ENCODE assay signal across 8 cellular contexts in genomic region chr2:26245810-26246209, GRCh38. TPM values are rescaled to one million over a fixed set of nuclear protein-coding genes. Genes with fewer than 3 reads are reported as not detected.
A peak's percentile ranks its signal among the peaks of the same experiment; 100 is the strongest.
DNase-seq lines count a peak whose midpoint lies in the region; ATAC-seq, FAIRE-seq and TF ChIP-seq lines count a peak whose summit lies in the region.

No MANE protein-coding gene starts in this region.

- H3K27me3 ChIP-seq in CD4-positive, alpha-beta memory T cell (ENCODE audit: insufficient read depth, low read length) = no peaks in the 10 kb centered on the region
- no peaks in the 10 kb centered on the region for H3K27me3 ChIP-seq in thymus (ENCODE audit: control insufficient read depth, insufficient read depth)

- H3K27ac Mint-ChIP-seq in CD4-positive, alpha-beta memory T cell = peak overlapping the region in 6 of 7 donors; percentile 95 to 100 (median 100)
- H3K27ac Mint-ChIP-seq in activated T-helper 2 cell treated with anti-CD3 and anti-CD28 coated beads, Interferon-gamma antibody, Interleukin-2, Interleukin-4, amounts not matched to agents 10 μg/mL and 5 μg/mL and 100 μg/mL, durations not matched to agents 14 hours and 24 hours and 36 hours = peak overlapping the region; percentile 98

- peak overlapping the region; percentile 75 to 84 for H3K4me3 ChIP-seq in CD4-positive, alpha-beta memory T cell (ENCODE audit: low read length in 2 of 2)
- H3K4me3 ChIP-seq in kidney (ENCODE audit: low read length in 2 of 2) = peak overlapping the region; percentile 98 to 99
- peak overlapping the region; percentile 68 for H3K4me3 ChIP-seq in thymus (ENCODE audit: low read length)

- no peaks in the 10 kb centered on the region for H3K9me3 ChIP-seq in CD4-positive, alpha-beta memory T cell (ENCODE audit: control insufficient read depth in 1 of 2, low read length in 2 of 2)
- H3K9me3 ChIP-seq in kidney (ENCODE audit: control insufficient read depth in 1 of 2, low read length in 2 of 2) (no peaks in the 10 kb centered on the region), thymus (ENCODE audit: control insufficient read depth) (no peaks in the 10 kb centered on the region)

- peaks cover 0 to 17% of the 10 kb centered on the region in 2 donors for H3K36me3 Mint-ChIP-seq in CD4-positive, alpha-beta memory T cell
- peaks cover 14% of the 10 kb centered on the region for H3K36me3 Mint-ChIP-seq in activated T-helper 2 cell treated with anti-CD3 and anti-CD28 coated beads, Interferon-gamma antibody, Interleukin-2, Interleukin-4, amounts not matched to agents 10 μg/mL and 5 μg/mL and 100 μg/mL, durations not matched to agents 14 hours and 24 hours and 36 hours (ENCODE audit: low read depth)

- no peaks in the 10 kb centered on the region for H3K9me3 Mint-ChIP-seq in CD4-positive, alpha-beta memory T cell
- H3K9me3 Mint-ChIP-seq in activated T-helper 2 cell treated with anti-CD3 and anti-CD28 coated beads, Interferon-gamma antibody, Interleukin-2, Interleukin-4, amounts not matched to agents 10 μg/mL and 5 μg/mL and 100 μg/mL, durations not matched to agents 14 hours and 24 hours and 36 hours = no peaks in the 10 kb centered on the region

- POLR2A ChIA-PET in CD4-positive, alpha-beta memory T cell (lab: Charles Lee; ENCODE audit: partially characterized antibody) = interaction anchor here (1.2 to 3.8 kb wide), 5 partner anchors 53 to 101 kb away, joined by 3 to 31 read pairs (median 8); partner anchors contain the start of gene ADGRF3

- H3K4me3 Mint-ChIP-seq in CD4-positive, alpha-beta memory T cell = peak overlapping the region; percentile 91 to 100 (median 99)
- H3K4me3 Mint-ChIP-seq in activated T-helper 2 cell treated with anti-CD3 and anti-CD28 coated beads, Interferon-gamma antibody, Interleukin-2, Interleukin-4, amounts not matched to agents 10 μg/mL and 5 μg/mL and 100 μg/mL, durations not matched to agents 14 hours and 24 hours and 36 hours (ENCODE audit: low read depth) = peak overlapping the region; percentile 99

- DNase-seq in CD4-positive, alpha-beta memory T cell = no peak
- DNase-seq in activated T-helper 2 cell treated with anti-CD3 and anti-CD28 coated beads, Interferon-gamma antibody, Interleukin-2, Interleukin-4, amounts not matched to agents 10 μg/mL and 5 μg/mL and 100 μg/mL, durations not matched to agents 14 hours and 24 hours and 36 hours (ENCODE audit: low spot score) = no peak
- DNase-seq in kidney (no peak), anterior cingulate cortex (lab: John Stamatoyannopoulos, UW) (no peak), SHP77 treated with DMSO at 0.1 percent for 48 hours (lab: John Stamatoyannopoulos, UW) (no peak)

- no peak for TF ChIP-seq CTCF in kidney (IDR thresholded peaks at IDR 0.05; ENCODE audit: borderline replicate concordance, extremely low read depth, insufficient read depth)

- H3K4me1 Mint-ChIP-seq in CD4-positive, alpha-beta memory T cell = peaks cover 32 to 68% (median 44%) of the 10 kb centered on the region in 4 donors
- peaks cover 37% of the 10 kb centered on the region for H3K4me1 Mint-ChIP-seq in activated T-helper 2 cell treated with anti-CD3 and anti-CD28 coated beads, Interferon-gamma antibody, Interleukin-2, Interleukin-4, amounts not matched to agents 10 μg/mL and 5 μg/mL and 100 μg/mL, durations not matched to agents 14 hours and 24 hours and 36 hours (ENCODE audit: low read depth)

- CTCF ChIA-PET in CD4-positive, alpha-beta memory T cell (lab: Charles Lee; ENCODE audit: partially characterized antibody) = interaction anchor here (1.9 to 3.7 kb wide), 2 partner anchors 54 to 61 kb away, joined by 6 to 11 read pairs; no protein-coding TSS in a partner anchor

- peaks cover 42% of the 10 kb centered on the region for H3K4me1 ChIP-seq in CD4-positive, alpha-beta memory T cell (ENCODE audit: insufficient read depth, low read length)
- peaks cover 9 to 16% of the 10 kb centered on the region in 2 donors for H3K4me1 ChIP-seq in kidney (ENCODE audit: control insufficient read depth in 1 of 2, insufficient read depth in 1 of 2, low read depth in 1 of 2, low read length in 2 of 2)
- peaks cover 18% of the 10 kb centered on the region for H3K4me1 ChIP-seq in thymus (ENCODE audit: control insufficient read depth, insufficient read depth, low read length)

- H3K9ac ChIP-seq in kidney (ENCODE audit: low read length in 2 of 2) = peak overlapping the region in 1 of 2 donors; percentile 98

- H3K36me3 ChIP-seq in CD4-positive, alpha-beta memory T cell (ENCODE audit: insufficient read depth, low read length) = no peaks in the 10 kb centered on the region
- no peaks in the 10 kb centered on the region for H3K36me3 ChIP-seq in kidney (ENCODE audit: control insufficient read depth in 1 of 2, insufficient read depth in 2 of 2, low read length in 2 of 2)
- no peaks in the 10 kb centered on the region for H3K36me3 ChIP-seq in thymus (ENCODE audit: control insufficient read depth, insufficient read depth)

- intact Hi-C loops in CD4-positive, alpha-beta memory T cell (cut with micrococcal nuclease) = loop anchor here (2.0 kb wide), 2 partner anchors 53 to 85 kb away; no protein-coding TSS in a partner anchor
- intact Hi-C loops in activated T-helper 2 cell treated with anti-CD3 and anti-CD28 coated beads, Interferon-gamma antibody, Interleukin-2, Interleukin-4, amounts not matched to agents 10 μg/mL and 5 μg/mL and 100 μg/mL, durations not matched to agents 14 hours and 24 hours and 36 hours (cut with micrococcal nuclease) = loop anchor here (1.0 to 2.0 kb wide), 4 partner anchors 53 to 212 kb away; partner anchors contain the start of gene RAB10
- intact Hi-C loops in kidney (cut with DNase I) = no loop called here

- no peak for FAIRE-seq in kidney (lab: Jason Lieb, UNC)

- no peaks in the 10 kb centered on the region for H3K27me3 Mint-ChIP-seq in CD4-positive, alpha-beta memory T cell
- no peaks in the 10 kb centered on the region for H3K27me3 Mint-ChIP-seq in activated T-helper 2 cell treated with anti-CD3 and anti-CD28 coated beads, Interferon-gamma antibody, Interleukin-2, Interleukin-4, amounts not matched to agents 10 μg/mL and 5 μg/mL and 100 μg/mL, durations not matched to agents 14 hours and 24 hours and 36 hours (ENCODE audit: low read depth)

- ATAC-seq in GM19351 (IDR thresholded peaks at IDR 0.05; ENCODE audit: unreplicated experiment) (peak; percentile 52), HG03460 (IDR thresholded peaks at IDR 0.05; ENCODE audit: unreplicated experiment) (peak; percentile 44)

- WGBS in thymus = 34% methylated on average over 3 of the region's 3 CpGs

- peak overlapping the region; percentile 89 for H3K27ac ChIP-seq in CD4-positive, alpha-beta memory T cell (ENCODE audit: low read depth, low read length)
- peak overlapping the region in 1 of 2 donors; percentile 99 for H3K27ac ChIP-seq in kidney (ENCODE audit: low read depth in 2 of 2, low read length in 2 of 2)
- no peak overlapping the region for H3K27ac ChIP-seq in thymus (ENCODE audit: low read depth)

RNA-seq across cellular contexts. Expression of gene HADHB, which starts 1.1 kb away (rescaled TPM):
- 10 to 100 TPM; 58.8 to 67.1 TPM for total RNA-seq in CD4-positive, alpha-beta memory T cell
- polyA plus RNA-seq in CD4-positive, alpha-beta memory T cell = 100 to 1,000 TPM in 1 of 2 donors, 10 to 100 TPM in 1; 95.0 to 115 TPM
- 104 and 108 TPM in 2 replicates for total RNA-seq in activated T-helper 2 cell treated with anti-CD3 and anti-CD28 coated beads, Interferon-gamma antibody, Interleukin-2, Interleukin-4, amounts not matched to agents 10 μg/mL and 5 μg/mL and 100 μg/mL, durations not matched to agents 14 hours and 24 hours and 36 hours
- 132 TPM for total RNA-seq in kidney
- polyA plus RNA-seq in kidney (ENCODE audit: insufficient read depth, low read depth, low replicate concordance) = 232 TPM
- polyA plus RNA-seq in thymus = 92.8 TPM

RNA-seq across cellular contexts. Expression of gene HADHA, which starts 1.4 kb away (rescaled TPM):
- 10 to 100 TPM; 89.1 to 93.6 TPM for total RNA-seq in CD4-positive, alpha-beta memory T cell
- 100 to 1,000 TPM; 119 to 126 TPM for polyA plus RNA-seq in CD4-positive, alpha-beta memory T cell
- 134 and 137 TPM in 2 replicates for total RNA-seq in activated T-helper 2 cell treated with anti-CD3 and anti-CD28 coated beads, Interferon-gamma antibody, Interleukin-2, Interleukin-4, amounts not matched to agents 10 μg/mL and 5 μg/mL and 100 μg/mL, durations not matched to agents 14 hours and 24 hours and 36 hours
- total RNA-seq in kidney = 135 TPM
- 171 TPM for polyA plus RNA-seq in kidney (ENCODE audit: insufficient read depth, low read depth, low replicate concordance)
- 57.1 TPM for polyA plus RNA-seq in thymus
